ENCODE assay signal across 12 cellular contexts in the genomic region with DNA sequence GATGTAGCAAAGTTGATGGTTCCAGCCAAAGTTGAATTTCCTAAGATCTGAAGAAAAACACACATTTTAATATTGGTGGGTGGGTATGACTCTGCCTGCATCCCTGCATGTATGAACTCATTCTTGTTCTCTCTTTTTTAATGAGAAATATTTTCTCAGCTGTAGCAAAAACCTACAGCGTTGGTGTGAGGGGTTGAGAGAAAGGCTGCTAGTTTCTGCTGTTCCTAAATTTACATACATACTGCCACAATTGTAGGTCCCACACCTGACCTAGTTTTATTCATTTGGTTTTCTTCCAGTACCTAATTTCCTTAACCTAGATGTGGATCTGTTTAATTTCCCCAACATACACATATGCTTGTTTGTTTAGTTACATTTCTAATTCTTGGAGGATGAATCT. TPM values are rescaled to one million over a fixed set of nuclear protein-coding genes. Genes with fewer than 3 reads are reported as not detected.
DNase-seq lines count a peak whose midpoint lies in the region; ATAC-seq, FAIRE-seq and TF ChIP-seq lines count a peak whose summit lies in the region.
"Had no signal": no experiment of that assay in that cellular context is flagged by ENCODE, and none has a peak within 500 bp of the region (broad histone marks: within the 10 kb centered on the region; RNA-seq: fewer than 3 reads in every experiment).

No MANE protein-coding gene starts in this region.

- no peaks in the 10 kb centered on the region for H4K20me1 ChIP-seq in GM12878 (ENCODE audit: control insufficient read depth, insufficient read depth)

- peaks cover under 1 to 14% (median 5%) of the 10 kb centered on the region in 5 donors for H3K36me3 Mint-ChIP-seq in naive thymus-derived CD4-positive, alpha-beta T cell

- no TSS peak for BruUV-seq in GM12878 (replicated peaks; lab: Mats Ljungman, UMichigan)

- TF ChIP-seq RAD21 in GM12878 (IDR thresholded peaks at IDR 0.05; ENCODE audit: insufficient read depth, low read depth, low read length), result no peak

- RAD21 ChIA-PET in GM12878 (lab: Charles Lee; ENCODE audit: unreplicated experiment), result interaction anchor here (0.9 to 11.5 kb wide), 9 partner anchors 13 to 74 kb away, joined by 3 to 90 read pairs (median 7); a partner anchor contains a TSS

- no peaks in the 10 kb centered on the region for H3K9me3 Mint-ChIP-seq in naive thymus-derived CD4-positive, alpha-beta T cell

- ATAC-seq in Right ventricle myocardium superior (ENCODE audit: poor library complexity) (no peak), GM12878 (no peak), HG03571 (IDR thresholded peaks at IDR 0.05; ENCODE audit: unreplicated experiment) (no peak)
- ATAC-seq in naive thymus-derived CD4-positive, alpha-beta T cell, result no peak

- H3K4me2 ChIP-seq in GM12878 (ENCODE audit: control insufficient read depth, insufficient read depth), result peak overlapping the region; percentile 99

- DNase-seq in left ventricle myocardium inferior (no peak), Right ventricle myocardium superior (no peak), GM12878 (ENCODE audit: low read depth, low spot score) (no peak), uterus (no peak), dermis blood vessel endothelial cell (no peak)
- DNase-seq in naive thymus-derived CD4-positive, alpha-beta T cell, result no peak
- no peak for DNase-seq in activated CD4-positive, CD25-positive, alpha-beta regulatory T cell treated with anti-CD3 and anti-CD28 coated beads, Interleukin-2, amount 50 U/mL, for 72 hours
- DNase-seq: NCI-H1436; stimulated activated CD4-positive, alpha-beta T cell treated with anti-CD3 and anti-CD28 coated beads, Interleukin-4, amount 100 ng/mL, for 1 hour had no signal

- H3K27me3 Mint-ChIP-seq in naive thymus-derived CD4-positive, alpha-beta T cell, result peaks cover 0 to 2% (median 0%) of the 10 kb centered on the region in 5 donors

- TF ChIP-seq POLR2A in GM12878 (IDR thresholded peaks at IDR 0.05; ENCODE audit: low read depth, low read length) (no peak), uterus (IDR thresholded peaks at IDR 0.05) (no peak)

- SMC1A ChIA-PET in GM12878 (lab: Charles Lee; ENCODE audit: uncharacterized antibody, unreplicated experiment), result interaction anchor here (0.8 to 10.6 kb wide), 7 partner anchors 15 to 179 kb away, joined by 3 to 127 read pairs (median 3); a partner anchor contains a TSS

- H2AFZ ChIP-seq in GM12878 (ENCODE audit: control insufficient read depth, low read depth, low read length), result no peak overlapping the region

- H3K27ac Mint-ChIP-seq in naive thymus-derived CD4-positive, alpha-beta T cell, result peak overlapping the region; percentile 77 to 95 (median 88)

- no peaks in the 10 kb centered on the region for H3K9me3 ChIP-seq in left ventricle myocardium inferior (replicated peaks)
- H3K9me3 ChIP-seq in GM12878 (replicated peaks; ENCODE audit: control insufficient read depth, insufficient read depth, low read length), result no peaks in the 10 kb centered on the region
- no peaks in the 10 kb centered on the region for H3K9me3 ChIP-seq in naive thymus-derived CD4-positive, alpha-beta T cell (ENCODE audit: control insufficient read depth in 2 of 3, low read length in 3 of 3)
- H3K9me3 ChIP-seq in uterus, result no peaks in the 10 kb centered on the region

- no peaks in the 10 kb centered on the region for H3K36me3 ChIP-seq in left ventricle myocardium inferior
- H3K36me3 ChIP-seq in GM12878 (ENCODE audit: control insufficient read depth in 2 of 2, insufficient read depth in 2 of 2, low read length in 1 of 2), result peaks cover 0 to 4% of the 10 kb centered on the region in 2 experiments; a peak in 1 of 4 replicates
- peaks cover 0 to 4% (median 0%) of the 10 kb centered on the region in 3 experiments for H3K36me3 ChIP-seq in naive thymus-derived CD4-positive, alpha-beta T cell (ENCODE audit: control insufficient read depth in 2 of 3, insufficient read depth in 3 of 3, low read length in 3 of 3)
- H3K36me3 ChIP-seq in uterus, result no peaks in the 10 kb centered on the region

- no peak for TF ChIP-seq EP300 in GM12878 (IDR thresholded peaks at IDR 0.05; ENCODE audit: borderline replicate concordance in 1 of 2, control insufficient read depth in 1 of 2, low read depth in 2 of 2, low read length in 2 of 2)

- H3K4me3 Mint-ChIP-seq in naive thymus-derived CD4-positive, alpha-beta T cell, result peak overlapping the region; percentile 61 to 82 (median 70)

- H3K27me3 ChIP-seq in left ventricle myocardium inferior (ENCODE audit: low read depth) (no peaks in the 10 kb centered on the region), GM12878 (replicated peaks in 1 of 2; ENCODE audit: control insufficient read depth in 2 of 2, insufficient read depth in 2 of 2, low read length in 1 of 2) (no peaks in the 10 kb centered on the region), uterus (no peaks in the 10 kb centered on the region)
- H3K27me3 ChIP-seq in naive thymus-derived CD4-positive, alpha-beta T cell (ENCODE audit: control insufficient read depth in 2 of 2, insufficient read depth in 2 of 2, low read length in 2 of 2), result no peaks in the 10 kb centered on the region

- H3K79me2 ChIP-seq in GM12878 (ENCODE audit: control insufficient read depth, insufficient read depth, low read length), result peaks cover 84% of the 10 kb centered on the region

- CTCF ChIA-PET in GM12878 (lab: Yijun Ruan, JAX), result interaction anchor here (0.6 to 7.9 kb wide), 9 partner anchors 10 to 171 kb away, joined by 3 to 101 read pairs (median 5); no protein-coding TSS in a partner anchor
- CTCF ChIA-PET in naive thymus-derived CD4-positive, alpha-beta T cell (lab: Charles Lee), result interaction anchor here (1.0 to 5.4 kb wide), 3 partner anchors 16 to 66 kb away, joined by 3 to 33 read pairs (median 11); no protein-coding TSS in a partner anchor

- 0% methylated on average over 1 of the region's 1 CpG for WGBS in GM12878 (ENCODE audit: insufficient coverage, insufficient replicate concordance, low lambda C conversion rate, missing lambda C conversion rate)

- H3K4me1 ChIP-seq in left ventricle myocardium inferior (peaks cover 68% of the 10 kb centered on the region), GM12878 (ENCODE audit: control insufficient read depth, insufficient read depth, low read length) (peaks cover 57% of the 10 kb centered on the region), uterus (peaks cover 28 to 30% of the 10 kb centered on the region in 2 donors)
- H3K4me1 ChIP-seq in naive thymus-derived CD4-positive, alpha-beta T cell (ENCODE audit: control insufficient read depth in 2 of 2, insufficient read depth in 2 of 2, low read length in 2 of 2), result peaks cover 69 to 77% of the 10 kb centered on the region in 2 donors

- TF ChIP-seq CTCF in left ventricle myocardium inferior (IDR thresholded peaks at IDR 0.05; ENCODE audit: borderline replicate concordance), result no peak
- TF ChIP-seq CTCF in GM12878 (IDR thresholded peaks at IDR 0.05 in 2 of 3, conservative IDR thresholded peaks at IDR 0.05 in 1 of 3; ENCODE audit: control insufficient read depth in 2 of 3, extremely low read depth in 1 of 3, insufficient read depth in 1 of 3, low read depth in 3 of 3, low read length in 3 of 3), result no peak
- TF ChIP-seq CTCF in uterus (IDR thresholded peaks at IDR 0.05), result no peak

- no peak for FAIRE-seq in GM12878 (lab: Jason Lieb, UNC)
- FAIRE-seq: islet of Langerhans had no signal

- in situ Hi-C loops in GM12878 (cut with MboI), result no loop called here

- H3K4me1 Mint-ChIP-seq in naive thymus-derived CD4-positive, alpha-beta T cell, result peaks cover 69 to 95% (median 87%) of the 10 kb centered on the region in 7 donors

- peak overlapping the region; percentile 52 for H3K9ac ChIP-seq in GM12878 (ENCODE audit: control insufficient read depth, insufficient read depth, low read length)

- H3K27ac ChIP-seq in left ventricle myocardium inferior (replicated peaks), result peak overlapping the region; percentile 90
- H3K27ac ChIP-seq in GM12878 (ENCODE audit: control insufficient read depth, insufficient read depth), result peak overlapping the region; percentile 99
- peak overlapping the region; percentile 56 for H3K27ac ChIP-seq in naive thymus-derived CD4-positive, alpha-beta T cell (ENCODE audit: low read depth, low read length)
- peak overlapping the region; percentile 90 to 98 for H3K27ac ChIP-seq in uterus

- POLR2A ChIA-PET in GM12878 (lab: Charles Lee), result interaction anchor here (1.0 to 5.7 kb wide), 5 partner anchors 10 to 64 kb away, joined by 4 to 28 read pairs (median 5); a partner anchor contains a TSS
- POLR2A ChIA-PET in naive thymus-derived CD4-positive, alpha-beta T cell (lab: Charles Lee), result interaction anchor here (0.8 to 3.1 kb wide), 5 partner anchors 17 to 114 kb away, joined by 3 to 17 read pairs (median 4); a partner anchor contains a TSS

- intact Hi-C loops in left ventricle myocardium inferior (cut with micrococcal nuclease) (loop anchor here (10.0 kb wide), 1 partner anchor 69 kb away; a partner anchor contains a TSS), Right ventricle myocardium superior (cut with DNase I) (no loop called here), GM12878 (cut with micrococcal nuclease; ENCODE audit: unreplicated experiment) (loop anchor here (10.0 kb wide), 1 partner anchor 179 kb away; no protein-coding TSS in a partner anchor), uterus (cut with DNase I; ENCODE audit: low total_unique reads) (no loop called here)
- intact Hi-C loops in naive thymus-derived CD4-positive, alpha-beta T cell (cut with micrococcal nuclease), result no loop called here

- H3K4me3 ChIP-seq in left ventricle myocardium inferior, result no peak overlapping the region
- peak overlapping the region; percentile 85 for H3K4me3 ChIP-seq in GM12878
- H3K4me3 ChIP-seq in naive thymus-derived CD4-positive, alpha-beta T cell (ENCODE audit: low read length), result no peak overlapping the region
- no peak overlapping the region for H3K4me3 ChIP-seq in uterus

RNA-seq across cellular contexts. Expression of a gene that starts 4.6 kb away (rescaled TPM):
- total RNA-seq in left ventricle myocardium inferior (26.6 TPM), Right ventricle myocardium superior (19.8 TPM), GM12878 (2014; rRNA removed) (47.8 and 60.3 TPM in 2 replicates), GM12878 (2014; rRNA removed; fragmentation: Illumina TruSeq; extraction: Trizol) (14.9 and 18.0 TPM in 2 replicates), GM12878 (2021) (71.5 and 75.1 TPM in 2 replicates), uterus (10 to 100 TPM in 3 of 4 donors, 1 to 10 TPM in 1; 6.8 to 64.4 (median 20.4) TPM), dermis blood vessel endothelial cell (49.5 and 62.2 TPM in 2 replicates)
- total RNA-seq in GM12878 (2013; cell fraction: nucleolus; rRNA removed), result 48.5 and 51.9 TPM in 2 replicates
- polyA plus RNA-seq in GM12878 (2011; ENCODE audit: low read depth), result 7.2 TPM
- polyA plus RNA-seq in GM12878 (2011; rRNA removed) (10.2 and 24.2 TPM in 2 replicates), GM12878 (2014; fragmentation: Illumina TruSeq; extraction: Trizol) (6.6 and 15.6 TPM in 2 replicates), GM12878 (2014; fragmentation: Nextera tagmentation; extraction: Ambion mirVana) (1 to 10 TPM in 1 of 2 experiments, under 1 TPM in 1; 0.90 to 1.1 TPM), GM12878 (2014; rRNA removed) (47.0 and 50.2 TPM in 2 replicates), GM12878 (2016; fragmentation: Nextera tagmentation; extraction: Ambion mirVana) (10 to 100 TPM; 26.7 to 27.0 TPM)
- polyA plus RNA-seq in GM12878 (2011; cell fraction: cytosol; rRNA removed), result 25.0 and 44.5 TPM in 2 replicates
- 54.0 and 54.7 TPM in 2 replicates for polyA plus RNA-seq in GM12878 (2011; cell fraction: nucleus; rRNA removed)
- polyA plus RNA-seq in GM12878 (2012), result 25.3 and 36.4 TPM in 2 replicates
- polyA minus RNA-seq in GM12878 (2011; rRNA and poly(A)+ RNA removed), result 16.2 and 34.8 TPM in 2 replicates
- 16.7 and 18.5 TPM in 2 replicates for polyA minus RNA-seq in GM12878 (2011; cell fraction: cytosol; rRNA and poly(A)+ RNA removed)
- polyA minus RNA-seq in GM12878 (2011; cell fraction: nucleus; rRNA and poly(A)+ RNA removed), result 25.1 and 38.4 TPM in 2 replicates
- total RNA-seq in naive thymus-derived CD4-positive, alpha-beta T cell, result 10 to 100 TPM; 15.8 to 42.4 (median 23.3) TPM
- 1 to 10 TPM; 5.7 to 9.8 TPM for polyA plus RNA-seq in naive thymus-derived CD4-positive, alpha-beta T cell

RNA-seq across cellular contexts. Expression of a gene that starts 30.1 kb away (rescaled TPM):
- total RNA-seq in left ventricle myocardium inferior (1.1 TPM), Right ventricle myocardium superior (0.54 TPM), GM12878 (2014; rRNA removed) (1.8 and 1.9 TPM in 2 replicates), GM12878 (2014; rRNA removed; fragmentation: Illumina TruSeq; extraction: Trizol) (0.18 and 0.83 TPM in 2 replicates), GM12878 (2021) (7.0 and 8.3 TPM in 2 replicates), uterus (1 to 10 TPM in 1 of 4 donors, under 1 TPM in 1, not detected in 2; 0.69 to 6.0 TPM), dermis blood vessel endothelial cell (not detected in 2 replicates)
- total RNA-seq in GM12878 (2013; cell fraction: nucleolus; rRNA removed), result 2.1 TPM in 1 of 2 replicates, not detected in the other
- polyA plus RNA-seq in GM12878 (2011; ENCODE audit: low read depth), result 4.0 TPM
- polyA plus RNA-seq in GM12878 (2011; rRNA removed) (0.19 and 0.60 TPM in 2 replicates), GM12878 (2014; fragmentation: Illumina TruSeq; extraction: Trizol) (0.15 TPM in 1 of 2 replicates, not detected in the other), GM12878 (2014; fragmentation: Nextera tagmentation; extraction: Ambion mirVana) (1 to 10 TPM in 1 of 2 experiments, under 1 TPM in 1; 0.14 to 1.1 TPM), GM12878 (2014; rRNA removed) (8.6 and 12.5 TPM in 2 replicates), GM12878 (2016; fragmentation: Nextera tagmentation; extraction: Ambion mirVana) (1 to 10 TPM; 1.1 to 2.8 TPM)
- polyA plus RNA-seq in GM12878 (2011; cell fraction: cytosol; rRNA removed), result 0.81 and 1.7 TPM in 2 replicates
- polyA plus RNA-seq in GM12878 (2011; cell fraction: nucleus; rRNA removed), result 21.7 and 26.8 TPM in 2 replicates
- polyA plus RNA-seq in GM12878 (2012), result 5.1 and 6.3 TPM in 2 replicates
- not detected in 2 replicates for polyA minus RNA-seq in GM12878 (2011; rRNA and poly(A)+ RNA removed)
- not detected in 2 replicates for polyA minus RNA-seq in GM12878 (2011; cell fraction: cytosol; rRNA and poly(A)+ RNA removed)
- 1.5 and 3.0 TPM in 2 replicates for polyA minus RNA-seq in GM12878 (2011; cell fraction: nucleus; rRNA and poly(A)+ RNA removed)
- 100 to 1,000 TPM in 2 of 5 experiments, 10 to 100 TPM in 3; 29.1 to 174 (median 71.3) TPM for total RNA-seq in naive thymus-derived CD4-positive, alpha-beta T cell
- under 1 TPM in 1 of 2 donors, not detected in 1; 0.48 TPM for polyA plus RNA-seq in naive thymus-derived CD4-positive, alpha-beta T cell
- total RNA-seq: urinary bladder had no signal

RNA-seq across cellular contexts. Expression of a gene that starts 42.3 kb away (rescaled TPM):
- total RNA-seq in left ventricle myocardium inferior (26.6 TPM), Right ventricle myocardium superior (22.8 TPM), GM12878 (2014; rRNA removed) (38.1 and 41.9 TPM in 2 replicates), GM12878 (2014; rRNA removed; fragmentation: Illumina TruSeq; extraction: Trizol) (10.9 and 11.9 TPM in 2 replicates), GM12878 (2021) (82.6 and 96.7 TPM in 2 replicates), uterus (100 to 1,000 TPM in 1 of 4 donors, 10 to 100 TPM in 3; 11.5 to 179 (median 56.8) TPM), dermis blood vessel endothelial cell (12.1 and 20.3 TPM in 2 replicates)
- 63.4 and 80.4 TPM in 2 replicates for total RNA-seq in GM12878 (2013; cell fraction: nucleolus; rRNA removed)
- 11.7 TPM for polyA plus RNA-seq in GM12878 (2011; ENCODE audit: low read depth)
- polyA plus RNA-seq in GM12878 (2011; rRNA removed) (7.6 and 15.4 TPM in 2 replicates), GM12878 (2014; fragmentation: Illumina TruSeq; extraction: Trizol) (2.7 and 10.8 TPM in 2 replicates), GM12878 (2014; fragmentation: Nextera tagmentation; extraction: Ambion mirVana) (1 to 10 TPM in 1 of 2 experiments, under 1 TPM in 1; 0.58 to 1.7 TPM), GM12878 (2014; rRNA removed) (68.0 and 84.2 TPM in 2 replicates), GM12878 (2016; fragmentation: Nextera tagmentation; extraction: Ambion mirVana) (10 to 100 TPM; 41.4 to 64.0 TPM)
- 17.3 and 25.9 TPM in 2 replicates for polyA plus RNA-seq in GM12878 (2011; cell fraction: cytosol; rRNA removed)
- 141 and 178 TPM in 2 replicates for polyA plus RNA-seq in GM12878 (2011; cell fraction: nucleus; rRNA removed)
- polyA plus RNA-seq in GM12878 (2012), result 29.9 and 33.1 TPM in 2 replicates
- 9.2 and 21.5 TPM in 2 replicates for polyA minus RNA-seq in GM12878 (2011; rRNA and poly(A)+ RNA removed)
- 10.2 and 24.1 TPM in 2 replicates for polyA minus RNA-seq in GM12878 (2011; cell fraction: cytosol; rRNA and poly(A)+ RNA removed)
- polyA minus RNA-seq in GM12878 (2011; cell fraction: nucleus; rRNA and poly(A)+ RNA removed), result 31.4 and 55.1 TPM in 2 replicates
- total RNA-seq in naive thymus-derived CD4-positive, alpha-beta T cell, result 100 to 1,000 TPM; 199 to 504 (median 407) TPM
- 100 to 1,000 TPM; 143 to 199 TPM for polyA plus RNA-seq in naive thymus-derived CD4-positive, alpha-beta T cell

RNA-seq across cellular contexts. Expression of a gene that starts 42.5 kb away (rescaled TPM):
- 0.25 TPM for total RNA-seq in left ventricle myocardium inferior
- total RNA-seq in Right ventricle myocardium superior, result 0.35 TPM
- total RNA-seq in GM12878 (2013; cell fraction: nucleolus; rRNA removed), result 1.7 and 2.4 TPM in 2 replicates
- 0.11 and 0.16 TPM in 2 replicates for total RNA-seq in GM12878 (2014; rRNA removed)
- total RNA-seq in GM12878 (2014; rRNA removed; fragmentation: Illumina TruSeq; extraction: Trizol), result 0.23 and 0.31 TPM in 2 replicates
- total RNA-seq in GM12878 (2021), result not detected in 2 replicates
- not detected for polyA plus RNA-seq in GM12878 (2011; ENCODE audit: low read depth)
- polyA plus RNA-seq in GM12878 (2011; rRNA removed), result 0.78 and 0.96 TPM in 2 replicates
- 0.74 and 0.88 TPM in 2 replicates for polyA plus RNA-seq in GM12878 (2011; cell fraction: cytosol; rRNA removed)
- polyA plus RNA-seq in GM12878 (2011; cell fraction: nucleus; rRNA removed), result 2.2 and 2.8 TPM in 2 replicates
- polyA plus RNA-seq in GM12878 (2012), result 0.09 and 0.48 TPM in 2 replicates
- 0.24 TPM in 1 of 2 replicates, not detected in the other for polyA plus RNA-seq in GM12878 (2014; fragmentation: Illumina TruSeq; extraction: Trizol)
- not detected for polyA plus RNA-seq in GM12878 (2014; fragmentation: Nextera tagmentation; extraction: Ambion mirVana)
- polyA plus RNA-seq in GM12878 (2014; rRNA removed), result 0.30 and 0.60 TPM in 2 replicates
- polyA plus RNA-seq in GM12878 (2016; fragmentation: Nextera tagmentation; extraction: Ambion mirVana), result under 1 TPM in 1 of 2 experiments, not detected in 1; 0.19 TPM
- polyA minus RNA-seq in GM12878 (2011; rRNA and poly(A)+ RNA removed), result 1.2 and 2.0 TPM in 2 replicates
- polyA minus RNA-seq in GM12878 (2011; cell fraction: cytosol; rRNA and poly(A)+ RNA removed), result not detected in 2 replicates
- polyA minus RNA-seq in GM12878 (2011; cell fraction: nucleus; rRNA and poly(A)+ RNA removed), result 0.73 and 1.2 TPM in 2 replicates
- total RNA-seq in naive thymus-derived CD4-positive, alpha-beta T cell, result 1 to 10 TPM in 4 of 5 experiments, under 1 TPM in 1; 0.75 to 3.1 (median 1.7) TPM
- 1 to 10 TPM; 2.0 TPM for polyA plus RNA-seq in naive thymus-derived CD4-positive, alpha-beta T cell
- 1 to 10 TPM in 2 of 4 donors, not detected in 2; 2.9 to 4.9 TPM for total RNA-seq in uterus
- total RNA-seq in dermis blood vessel endothelial cell, result 0.60 TPM in 1 of 2 replicates, not detected in the other

RNA-seq across cellular contexts. Expression of a gene that starts 58.6 kb away (rescaled TPM):
- total RNA-seq in left ventricle myocardium inferior (40.8 TPM), Right ventricle myocardium superior (42.2 TPM), GM12878 (2014; rRNA removed) (0.85 and 0.87 TPM in 2 replicates), GM12878 (2014; rRNA removed; fragmentation: Illumina TruSeq; extraction: Trizol) (0.32 and 0.40 TPM in 2 replicates), GM12878 (2021) (2.5 and 3.4 TPM in 2 replicates), uterus (100 to 1,000 TPM in 1 of 4 donors, 10 to 100 TPM in 2, 1 to 10 TPM in 1; 6.2 to 151 (median 57.8) TPM), dermis blood vessel endothelial cell (0.51 and 0.56 TPM in 2 replicates)
- 1.6 TPM in 1 of 2 replicates, not detected in the other for total RNA-seq in GM12878 (2013; cell fraction: nucleolus; rRNA removed)
- 1.1 TPM for polyA plus RNA-seq in GM12878 (2011; ENCODE audit: low read depth)
- polyA plus RNA-seq in GM12878 (2011; rRNA removed) (0.56 and 0.88 TPM in 2 replicates), GM12878 (2014; fragmentation: Illumina TruSeq; extraction: Trizol) (0.57 and 1.0 TPM in 2 replicates), GM12878 (2014; fragmentation: Nextera tagmentation; extraction: Ambion mirVana) (under 1 TPM; 0.27 to 0.45 TPM), GM12878 (2014; rRNA removed) (2.2 and 2.9 TPM in 2 replicates), GM12878 (2016; fragmentation: Nextera tagmentation; extraction: Ambion mirVana) (1 to 10 TPM; 1.8 to 2.7 TPM)
- 1.1 and 1.4 TPM in 2 replicates for polyA plus RNA-seq in GM12878 (2011; cell fraction: cytosol; rRNA removed)
- polyA plus RNA-seq in GM12878 (2011; cell fraction: nucleus; rRNA removed), result 8.6 and 9.6 TPM in 2 replicates
- polyA plus RNA-seq in GM12878 (2012), result 4.3 and 5.7 TPM in 2 replicates
- 0.36 TPM in 1 of 2 replicates, not detected in the other for polyA minus RNA-seq in GM12878 (2011; rRNA and poly(A)+ RNA removed)
- not detected in 2 replicates for polyA minus RNA-seq in GM12878 (2011; cell fraction: cytosol; rRNA and poly(A)+ RNA removed)
- 1.8 and 2.7 TPM in 2 replicates for polyA minus RNA-seq in GM12878 (2011; cell fraction: nucleus; rRNA and poly(A)+ RNA removed)
- 10 to 100 TPM in 1 of 5 experiments, 1 to 10 TPM in 4; 9.1 to 11.7 (median 9.5) TPM for total RNA-seq in naive thymus-derived CD4-positive, alpha-beta T cell
- polyA plus RNA-seq in naive thymus-derived CD4-positive, alpha-beta T cell, result under 1 TPM in 1 of 2 donors, not detected in 1; 0.64 TPM

Comparison
In these comparisons a context has a peak if more than half of its experiments do, and no peak if none do; other contexts are left out.
1. intact Hi-C loops: an anchor here in left ventricle myocardium inferior (10.0 kb wide) and GM12878 (10.0 kb wide); none called in Right ventricle myocardium superior, naive thymus-derived CD4-positive, alpha-beta T cell and uterus.